8 cellular contexts compared by ENCODE assay signal in the genomic region with DNA sequence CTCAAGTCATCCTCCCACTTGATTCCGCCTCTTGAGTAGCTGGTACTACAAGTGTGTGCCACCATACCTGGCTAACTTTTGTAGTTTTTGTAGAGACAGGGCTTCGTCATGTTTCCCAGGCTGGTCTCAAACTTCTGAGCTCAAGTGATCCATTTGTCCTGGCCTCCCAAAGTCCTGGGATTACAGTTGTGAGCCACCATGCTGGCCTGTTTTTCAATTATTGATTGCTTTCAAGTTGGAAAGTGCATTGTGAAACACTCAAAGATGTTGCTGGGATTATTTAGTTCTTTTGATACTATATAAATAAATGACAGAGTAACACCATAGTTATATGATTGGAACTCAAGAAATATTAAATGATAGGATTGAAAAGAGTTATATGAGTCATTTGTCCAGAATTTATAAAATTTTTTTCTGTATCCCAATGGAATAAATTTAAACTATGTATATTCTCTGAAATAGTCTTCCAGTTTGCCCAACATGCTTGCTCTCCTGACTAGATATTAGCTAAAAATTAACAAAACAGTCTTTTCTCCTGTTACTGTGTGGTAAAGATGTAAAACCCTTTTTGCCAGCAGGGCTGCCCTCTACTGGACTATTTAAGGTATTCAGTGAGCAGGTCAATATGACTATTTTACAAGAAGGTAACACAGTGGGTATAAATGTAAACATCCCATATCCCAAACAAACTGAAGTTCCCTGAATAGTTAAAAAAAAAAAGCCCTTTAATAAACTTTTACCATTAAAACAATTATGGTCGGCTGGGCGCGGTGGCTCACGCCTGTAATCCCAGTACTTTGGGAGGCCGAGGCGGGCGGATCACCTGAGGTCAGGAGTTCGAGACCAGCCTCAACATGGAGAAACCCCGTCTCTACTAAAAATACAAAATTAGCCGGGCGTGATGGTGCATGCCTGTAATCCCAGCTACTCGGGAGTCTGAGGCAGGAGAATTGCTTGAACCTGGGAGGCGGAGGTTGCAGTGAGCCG. TPM values are rescaled to one million over a fixed set of nuclear protein-coding genes. Genes with fewer than 3 reads are reported as not detected.
A peak's percentile ranks its signal among the peaks of the same experiment; 100 is the strongest.
DNase-seq lines count a peak whose midpoint lies in the region; ATAC-seq and TF ChIP-seq lines count a peak whose summit lies in the region.

No MANE protein-coding gene starts in this region.

- H3K4me1 Mint-ChIP-seq in activated CD4-positive, alpha-beta T cell treated with anti-CD3 and anti-CD28 coated beads for 36 hours = peaks cover 22% of the 10 kb centered on the region

- H3K27ac Mint-ChIP-seq in activated CD4-positive, alpha-beta T cell treated with anti-CD3 and anti-CD28 coated beads for 36 hours = no peak overlapping the region

- no peaks in the 10 kb centered on the region for H3K9me3 Mint-ChIP-seq in activated CD4-positive, alpha-beta T cell treated with anti-CD3 and anti-CD28 coated beads for 36 hours (ENCODE audit: low read depth)

- intact Hi-C loops in activated CD4-positive, alpha-beta T cell treated with anti-CD3 and anti-CD28 coated beads for 36 hours (cut with DNase I, micrococcal nuclease) = loop anchor here (1.0 to 5.0 kb wide), 7 partner anchors 43 to 213 kb away; a partner anchor contains a TSS

- H2BK120ac ChIP-seq in trophoblast cell (ENCODE audit: insufficient read depth, low read length, poor library complexity) = no peak overlapping the region

- no peak overlapping the region for H3K14ac ChIP-seq in trophoblast cell (ENCODE audit: low read length)

- no peak overlapping the region for H3K4me2 ChIP-seq in trophoblast cell (ENCODE audit: low read length)

- WGBS in trophoblast cell (ENCODE audit: extremely low coverage, insufficient coverage, insufficient read length) = no CpG with 5 or more reads among the region's 16 CpGs

- H3K4me3 Mint-ChIP-seq in activated CD4-positive, alpha-beta T cell treated with anti-CD3 and anti-CD28 coated beads for 36 hours = no peak overlapping the region

- CTCF ChIA-PET in activated CD4-positive, alpha-beta T cell treated with anti-CD3 and anti-CD28 coated beads for 36 hours (lab: Charles Lee) = interaction anchor here (0.6 to 4.7 kb wide), 16 partner anchors 9 to 215 kb away, joined by 3 to 27 read pairs (median 6); no protein-coding TSS in a partner anchor

- H2BK5ac ChIP-seq in trophoblast cell (ENCODE audit: low read depth, low read length, poor library complexity) = no peak overlapping the region

- no peak overlapping the region for H2AK5ac ChIP-seq in trophoblast cell (ENCODE audit: low read length)

- H3K4me1 ChIP-seq in trophoblast cell (ENCODE audit: control insufficient read depth in 1 of 2, insufficient read depth in 2 of 2, low read length in 2 of 2) = peaks cover 14 to 21% of the 10 kb centered on the region in 2 experiments

- H3K36me3 Mint-ChIP-seq in activated CD4-positive, alpha-beta T cell treated with anti-CD3 and anti-CD28 coated beads for 36 hours (ENCODE audit: low read depth) = no peaks in the 10 kb centered on the region

- H3K9ac ChIP-seq in trophoblast cell (ENCODE audit: low read length) = no peak overlapping the region

- H3K79me2 ChIP-seq in trophoblast cell (ENCODE audit: control insufficient read depth, insufficient read depth, low read length, poor library complexity) = peaks cover 4% of the 10 kb centered on the region

- H3K79me1 ChIP-seq in trophoblast cell (ENCODE audit: low read length) = peaks cover 2% of the 10 kb centered on the region

- H3K23ac ChIP-seq in trophoblast cell (ENCODE audit: low read length) = no peak overlapping the region

- H3K4me3 ChIP-seq in fibroblast of villous mesenchyme (ENCODE audit: low read depth, low read length) (no peak overlapping the region), trophoblast cell (ENCODE audit: low read depth, low read length) (no peak overlapping the region)

- no peak overlapping the region for H2BK12ac ChIP-seq in trophoblast cell (ENCODE audit: low read length)

- H3K27ac ChIP-seq in trophoblast cell (ENCODE audit: low read depth, low read length) = no peak overlapping the region

- H4K91ac ChIP-seq in trophoblast cell (ENCODE audit: low read depth, low read length) = no peak overlapping the region

- POLR2A ChIA-PET in activated CD4-positive, alpha-beta T cell treated with anti-CD3 and anti-CD28 coated beads for 36 hours (lab: Charles Lee) = no interaction called here

- H4K8ac ChIP-seq in trophoblast cell (ENCODE audit: low read depth, low read length) = no peak overlapping the region

- no peaks in the 10 kb centered on the region for H3K27me3 Mint-ChIP-seq in activated CD4-positive, alpha-beta T cell treated with anti-CD3 and anti-CD28 coated beads for 36 hours

- TF ChIP-seq CTCF in fibroblast of villous mesenchyme (IDR thresholded peaks at IDR 0.05; ENCODE audit: insufficient read depth, low read depth, low read length) = peak; percentile 68

- H3K9me3 ChIP-seq in trophoblast cell (ENCODE audit: insufficient read depth, low read depth, low read length) = no peaks in the 10 kb centered on the region

- DNase-seq in Ammon's horn (ENCODE audit: low spot score) (peak; percentile 45), NCI-H2029 (lab: John Stamatoyannopoulos, UW) (peak; percentile 43), fibroblast of villous mesenchyme (ENCODE audit: low read depth) (peak; percentile 71), trophoblast cell (peak; percentile 36 to 75)
- peak; percentile 40 for DNase-seq in activated CD4-positive, alpha-beta T cell treated with anti-CD3 and anti-CD28 coated beads for 36 hours
- no peak for DNase-seq in activated CD8-positive, alpha-beta memory T cell treated with anti-CD3 and anti-CD28 coated beads, Interleukin-2, amount 50 U/mL, for 48 hours

- H4K12ac ChIP-seq in trophoblast cell (ENCODE audit: low read depth, low read length) = no peak overlapping the region

- peak overlapping the region; percentile 13 for H3K4ac ChIP-seq in trophoblast cell (ENCODE audit: low read depth, low read length)

- H3K18ac ChIP-seq in trophoblast cell (ENCODE audit: low read length) = no peak overlapping the region

- peaks cover 2 to 6% of the 10 kb centered on the region in 2 experiments for H3K36me3 ChIP-seq in trophoblast cell (ENCODE audit: control insufficient read depth in 1 of 2, insufficient read depth in 2 of 2, low read length in 2 of 2)

- H2AFZ ChIP-seq in trophoblast cell (ENCODE audit: insufficient read depth, low read length, poor library complexity) = no peak overlapping the region

- ATAC-seq in GM18498 (IDR thresholded peaks at IDR 0.05; ENCODE audit: unreplicated experiment) (peak; percentile 80), HG02798 (IDR thresholded peaks at IDR 0.05; ENCODE audit: poor library complexity, unreplicated experiment) (peak; percentile 90)
- peak; percentile 66 for ATAC-seq in activated CD4-positive, alpha-beta T cell treated with anti-CD3 and anti-CD28 coated beads for 36 hours

- no peaks in the 10 kb centered on the region for H3K27me3 ChIP-seq in trophoblast cell (ENCODE audit: insufficient read depth, low read length)

RNA-seq across cellular contexts. Expression of a gene that starts 42.7 kb away (rescaled TPM):
- total RNA-seq in activated CD4-positive, alpha-beta T cell treated with anti-CD3 and anti-CD28 coated beads for 36 hours = 10 to 100 TPM; 46.2 to 48.8 TPM
- 195 and 207 TPM in 2 replicates for total RNA-seq in fibroblast of villous mesenchyme
- 119 and 124 TPM in 2 replicates for polyA plus RNA-seq in trophoblast cell (2013)
